ENCODE assay signal across 28 cellular contexts in the genomic region with DNA sequence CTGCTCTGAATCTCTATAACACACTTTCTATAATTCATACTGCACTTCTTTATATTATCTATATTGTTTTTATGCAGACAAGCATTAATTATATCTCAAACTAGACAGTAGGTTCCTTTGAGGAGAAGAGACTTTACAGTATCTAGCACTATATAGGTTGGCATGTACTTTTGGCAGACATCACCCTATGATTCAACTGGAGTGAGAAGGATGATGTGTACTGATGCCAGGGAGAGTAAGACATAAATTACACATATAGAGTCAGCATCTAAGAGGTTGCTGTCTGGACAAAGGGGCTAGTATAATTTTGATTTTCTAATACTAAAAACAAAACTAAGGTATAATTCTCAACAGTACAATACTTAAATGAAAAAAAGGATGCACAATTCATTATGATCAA.
"Had no signal": no experiment of that assay in that cellular context is flagged by ENCODE, and none has a peak within 500 bp of the region (broad histone marks: within the 10 kb centered on the region; RNA-seq: fewer than 3 reads in every experiment).

No MANE protein-coding gene starts in this region.

- H3K27me3 Mint-ChIP-seq: activated CD8-positive, alpha-beta memory T cell treated with anti-CD3 and anti-CD28 coated beads, Interleukin-2, amount 10 ng/mL, durations not matched to agents 7 days and 5 days; activated naive CD4-positive, alpha-beta T cell treated with anti-CD3 and anti-CD28 coated beads, Interleukin-2, amount 50 U/mL, for 24 hours had no signal

- H3K4me1 ChIP-seq: ascending aorta, body of pancreas, Peyer's patch had no signal

- DNase-seq: activated CD4-positive, alpha-beta T cell treated with anti-CD3 and anti-CD28 coated beads for 48 hours; activated CD4-positive, alpha-beta T cell treated with anti-CD3 and anti-CD28 coated beads, Interleukin-2, amount 50 U/mL, for 48 hours; activated CD8-positive, alpha-beta memory T cell treated with anti-CD3 and anti-CD28 coated beads, Interleukin-2, amount 10 ng/mL, durations not matched to agents 7 days and 5 days; activated effector memory CD4-positive, alpha-beta T cell treated with Interleukin-2 at 50 U/mL for 16 hours; activated naive CD4-positive, alpha-beta T cell; activated T-cell treated with anti-CD3 and anti-CD28 coated beads, Interleukin-2, amount 50 U/mL, for 24 hours; body of pancreas; IMR-90; Kasumi-1; KBM-7; NCI-H1092; NCI-H1417; NCI-H1930; NCI-H2171; NCI-H2227 treated with DMSO at 0.1 percent for 48 hours; NCI-H526; NCI-H82; OCI-M1; Peyer's patch; SHP77 treated with DMSO at 0.1 percent for 48 hours; T-cell; T-helper 2 cell; T1000 had no signal

- H3K4me3 ChIP-seq: ascending aorta, body of pancreas, cardiac muscle cell, Peyer's patch had no signal

- H3K27ac Mint-ChIP-seq: activated CD8-positive, alpha-beta memory T cell treated with anti-CD3 and anti-CD28 coated beads, Interleukin-2, amount 10 ng/mL, durations not matched to agents 7 days and 5 days; activated naive CD4-positive, alpha-beta T cell treated with anti-CD3 and anti-CD28 coated beads, Interleukin-2, amount 50 U/mL, for 24 hours; activated T-cell treated with anti-CD3 and anti-CD28 coated beads, Interleukin-2, amount 50 U/mL, for 24 hours; activated T-helper 1 cell treated with anti-CD3 and anti-CD28 coated beads, Interleukin-12 subunit alpha, Interleukin-12 subunit beta, Interleukin-2, Interleukin-4 antibody, amounts not matched to agents 30 ng/mL and 10 ng/mL and 1 ng/mL, durations not matched to agents 14 hours and 24 hours and 36 hours; T-cell had no signal

- H3K36me3 Mint-ChIP-seq: activated CD8-positive, alpha-beta memory T cell treated with anti-CD3 and anti-CD28 coated beads, Interleukin-2, amount 10 ng/mL, durations not matched to agents 7 days and 5 days; activated naive CD4-positive, alpha-beta T cell treated with anti-CD3 and anti-CD28 coated beads, Interleukin-2, amount 50 U/mL, for 24 hours; T-cell had no signal

- H3K27ac ChIP-seq: ascending aorta, body of pancreas, cardiac muscle cell, Peyer's patch had no signal

- ATAC-seq: activated CD4-positive, CD25-positive, alpha-beta regulatory T cell treated with anti-CD3 and anti-CD28 coated beads, Interleukin-2, amount 50 U/mL, for 24 hours; activated CD8-positive, alpha-beta memory T cell treated with anti-CD3 and anti-CD28 coated beads, Interleukin-2, amount 10 ng/mL, durations not matched to agents 7 days and 5 days; body of pancreas; T-cell had no signal

- H3K9me3 Mint-ChIP-seq: activated naive CD4-positive, alpha-beta T cell treated with anti-CD3 and anti-CD28 coated beads, Interleukin-2, amount 50 U/mL, for 24 hours; activated T-cell treated with anti-CD3 and anti-CD28 coated beads, Interleukin-2, amount 50 U/mL, for 24 hours; activated T-helper 1 cell treated with anti-CD3 and anti-CD28 coated beads, Interleukin-12 subunit alpha, Interleukin-12 subunit beta, Interleukin-2, Interleukin-4 antibody, amounts not matched to agents 30 ng/mL and 10 ng/mL and 1 ng/mL, durations not matched to agents 14 hours and 24 hours and 36 hours; T-cell had no signal

- H3K4me3 Mint-ChIP-seq: activated CD8-positive, alpha-beta memory T cell treated with anti-CD3 and anti-CD28 coated beads, Interleukin-2, amount 10 ng/mL, durations not matched to agents 7 days and 5 days; activated naive CD4-positive, alpha-beta T cell treated with anti-CD3 and anti-CD28 coated beads, Interleukin-2, amount 50 U/mL, for 24 hours; activated T-cell treated with anti-CD3 and anti-CD28 coated beads, Interleukin-2, amount 50 U/mL, for 24 hours; activated T-helper 1 cell treated with anti-CD3 and anti-CD28 coated beads, Interleukin-12 subunit alpha, Interleukin-12 subunit beta, Interleukin-2, Interleukin-4 antibody, amounts not matched to agents 30 ng/mL and 10 ng/mL and 1 ng/mL, durations not matched to agents 14 hours and 24 hours and 36 hours; T-cell had no signal

- H3K27me3 ChIP-seq: ascending aorta, body of pancreas, cardiac muscle cell, Peyer's patch had no signal

- H3K36me3 ChIP-seq: ascending aorta, cardiac muscle cell, Peyer's patch had no signal

- H3K9me3 ChIP-seq: ascending aorta, body of pancreas, Peyer's patch had no signal
